Comparison of ENCODE assay signal across 2 cellular contexts in genomic region chr18:8732442-8733360, GRCh38.
TF ChIP-seq lines count a peak whose summit lies in the region.

No MANE protein-coding gene starts in this region.

TF ChIP-seq in GM23338, 12 proteins besides CTCF, POLR2A, EP300 and RAD21:
- TF ChIP-seq EZH2phosphoT487 (IDR thresholded peaks at IDR 0.05; ENCODE audit: unreplicated experiment) (no peak), JUNB (IDR thresholded peaks at IDR 0.05; ENCODE audit: unreplicated experiment) (no peak)

TF ChIP-seq in H1, 55 proteins besides CTCF, POLR2A, EP300 and RAD21:
- TF ChIP-seq CHD1 (IDR thresholded peaks at IDR 0.05; ENCODE audit: low read depth, low read length), result no peak
- no peak for TF ChIP-seq EGR1 (IDR thresholded peaks at IDR 0.05; ENCODE audit: borderline replicate concordance, low read depth, low read length)
- TF ChIP-seq SIN3A (conservative IDR thresholded peaks at IDR 0.05 in 1 of 2, IDR thresholded peaks at IDR 0.05 in 1 of 2; ENCODE audit: low read depth in 1 of 2, low read length in 2 of 2), result no peak
- no peak for TF ChIP-seq NANOG (IDR thresholded peaks at IDR 0.05; ENCODE audit: insufficient read depth, low read depth, low read length, poor library complexity, severe bottlenecking)
- TF ChIP-seq CHD2 (IDR thresholded peaks at IDR 0.05; ENCODE audit: low read length), result no peak
- no peak for TF ChIP-seq GTF2F1 (IDR thresholded peaks at IDR 0.05; ENCODE audit: borderline replicate concordance, low read depth, low read length)
- no peak for TF ChIP-seq RXRA (IDR thresholded peaks at IDR 0.05; ENCODE audit: insufficient read depth, low read depth, low read length)
- TF ChIP-seq HDAC6 (IDR thresholded peaks at IDR 0.05; ENCODE audit: low read depth, low read length), result no peak
- TF ChIP-seq ATF3 (IDR thresholded peaks at IDR 0.05; ENCODE audit: insufficient read depth, low read depth, low read length), result no peak
- TF ChIP-seq BACH1 (IDR thresholded peaks at IDR 0.05; ENCODE audit: low read length), result no peak
- no peak for TF ChIP-seq PHF8 (conservative IDR thresholded peaks at IDR 0.05; ENCODE audit: low read depth, low read length)
- no peak for TF ChIP-seq CHD7 (IDR thresholded peaks at IDR 0.05; ENCODE audit: insufficient replicate concordance, low read length)
- no peak for TF ChIP-seq ZNF274 (IDR thresholded peaks at IDR 0.05; ENCODE audit: borderline replicate concordance, extremely low read depth, low read length)
- TF ChIP-seq CTBP2 (IDR thresholded peaks at IDR 0.05; ENCODE audit: borderline replicate concordance, insufficient read depth, insufficient read length, low read length), result no peak
- no peak for TF ChIP-seq TAF1 (IDR thresholded peaks at IDR 0.05; ENCODE audit: low read depth, low read length)
- no peak for TF ChIP-seq USF2 (IDR thresholded peaks at IDR 0.05; ENCODE audit: low read length)
